9 cellular contexts compared by ENCODE assay signal in genomic region chr1:231242516-231243198, GRCh38. TPM values are rescaled to one million over a fixed set of nuclear protein-coding genes. Genes with fewer than 3 reads are reported as not detected.
DNase-seq lines count a peak whose midpoint lies in the region; ATAC-seq and TF ChIP-seq lines count a peak whose summit lies in the region.
"Had no signal": no experiment of that assay in that cellular context is flagged by ENCODE, and none has a peak within 500 bp of the region (broad histone marks: within the 10 kb centered on the region; RNA-seq: fewer than 3 reads in every experiment).

No MANE protein-coding gene starts in this region.

- TF ChIP-seq CTCF in HL-60 (IDR thresholded peaks at IDR 0.05; ENCODE audit: insufficient read depth, low read length): no peak
- TF ChIP-seq CTCF in GM13977 (IDR thresholded peaks at IDR 0.05; ENCODE audit: extremely low read depth, insufficient read depth, missing control alignments): no peak

- in situ Hi-C loops in ACHN (cut with HindIII; ENCODE audit: low pct_ligation_motif_present, low pct_unique_long_range_greater_than_20kb, low sequenced_read_pairs): no loop called here
- in situ Hi-C loops in GM13977 (cut with MboI; ENCODE audit: low pct_unique_long_range_greater_than_20kb, low sequenced_read_pairs, unreplicated experiment): no loop called here

- intact Hi-C loops in activated T-helper 1 cell treated with anti-CD3 and anti-CD28 coated beads, Interleukin-12 subunit alpha, Interleukin-12 subunit beta, Interleukin-2, Interleukin-4 antibody, amounts not matched to agents 30 ng/mL and 10 ng/mL and 1 ng/mL, durations not matched to agents 14 hours and 24 hours and 36 hours (cut with micrococcal nuclease): loop anchor here (1.0 to 10.0 kb wide), 3 partner anchors 31 to 1178 kb away; partner anchors contain the start of gene GALNT2

- peak overlapping the region; percentile 95 for H3K27ac Mint-ChIP-seq in activated T-helper 1 cell treated with anti-CD3 and anti-CD28 coated beads, Interleukin-12 subunit alpha, Interleukin-12 subunit beta, Interleukin-2, Interleukin-4 antibody, amounts not matched to agents 30 ng/mL and 10 ng/mL and 1 ng/mL, durations not matched to agents 14 hours and 24 hours and 36 hours

- peaks cover 42% of the 10 kb centered on the region for H3K36me3 Mint-ChIP-seq in activated T-helper 1 cell treated with anti-CD3 and anti-CD28 coated beads, Interleukin-12 subunit alpha, Interleukin-12 subunit beta, Interleukin-2, Interleukin-4 antibody, amounts not matched to agents 30 ng/mL and 10 ng/mL and 1 ng/mL, durations not matched to agents 14 hours and 24 hours and 36 hours (ENCODE audit: low read depth)

- no peaks in the 10 kb centered on the region for H3K27me3 Mint-ChIP-seq in activated T-helper 1 cell treated with anti-CD3 and anti-CD28 coated beads, Interleukin-12 subunit alpha, Interleukin-12 subunit beta, Interleukin-2, Interleukin-4 antibody, amounts not matched to agents 30 ng/mL and 10 ng/mL and 1 ng/mL, durations not matched to agents 14 hours and 24 hours and 36 hours (ENCODE audit: insufficient read depth)

- DNase-seq in ACHN (peak; percentile 23), HL-60 (ENCODE audit: low read depth in 1 of 2, low spot score in 1 of 2) (peak in 1 of 2 experiments; percentile 21), left kidney (ENCODE audit: low read depth, low spot score) (peak; percentile 9), GM13977 (ENCODE audit: low spot score) (no peak), LoVo (ENCODE audit: low spot score) (no peak)
- no peak for DNase-seq in activated T-helper 1 cell treated with anti-CD3 and anti-CD28 coated beads, Interleukin-12 subunit alpha, Interleukin-12 subunit beta, Interleukin-2, Interleukin-4 antibody, amounts not matched to agents 30 ng/mL and 10 ng/mL and 1 ng/mL, durations not matched to agents 14 hours and 24 hours and 36 hours (ENCODE audit: low spot score)
- no peak for DNase-seq in activated CD8-positive, alpha-beta memory T cell treated with anti-CD3 and anti-CD28 coated beads for 24 hours
- DNase-seq: NK-92 treated with Interleukin-12 subunit alpha and Interleukin-12 subunit beta, amount 100 ng/mL, for 24 hours had no signal

- H3K9me3 Mint-ChIP-seq in activated T-helper 1 cell treated with anti-CD3 and anti-CD28 coated beads, Interleukin-12 subunit alpha, Interleukin-12 subunit beta, Interleukin-2, Interleukin-4 antibody, amounts not matched to agents 30 ng/mL and 10 ng/mL and 1 ng/mL, durations not matched to agents 14 hours and 24 hours and 36 hours: no peaks in the 10 kb centered on the region

- H3K4me3 Mint-ChIP-seq in activated T-helper 1 cell treated with anti-CD3 and anti-CD28 coated beads, Interleukin-12 subunit alpha, Interleukin-12 subunit beta, Interleukin-2, Interleukin-4 antibody, amounts not matched to agents 30 ng/mL and 10 ng/mL and 1 ng/mL, durations not matched to agents 14 hours and 24 hours and 36 hours: peak overlapping the region; percentile 99

- peaks cover 50% of the 10 kb centered on the region for H3K4me1 Mint-ChIP-seq in activated T-helper 1 cell treated with anti-CD3 and anti-CD28 coated beads, Interleukin-12 subunit alpha, Interleukin-12 subunit beta, Interleukin-2, Interleukin-4 antibody, amounts not matched to agents 30 ng/mL and 10 ng/mL and 1 ng/mL, durations not matched to agents 14 hours and 24 hours and 36 hours (ENCODE audit: low read depth)

- H3K27me3 ChIP-seq in HL-60 (ENCODE audit: insufficient read depth, poor library complexity, severe bottlenecking): no peaks in the 10 kb centered on the region

- no peak for ATAC-seq in HG03097 (IDR thresholded peaks at IDR 0.05; ENCODE audit: low FRiP score, unreplicated experiment)

- peak overlapping the region; percentile 62 for H3K4me3 ChIP-seq in HL-60 (replicated peaks; ENCODE audit: insufficient read depth, low read length)

- peak overlapping the region; percentile 83 for H3K27ac ChIP-seq in HL-60 (replicated peaks)

RNA-seq across cellular contexts. Expression of gene GNPAT, which starts 1.6 kb away (rescaled TPM):
- 41.7 and 43.1 TPM in 2 replicates for total RNA-seq in activated T-helper 1 cell treated with anti-CD3 and anti-CD28 coated beads, Interleukin-12 subunit alpha, Interleukin-12 subunit beta, Interleukin-2, Interleukin-4 antibody, amounts not matched to agents 30 ng/mL and 10 ng/mL and 1 ng/mL, durations not matched to agents 14 hours and 24 hours and 36 hours

Comparison
In these comparisons a context has a peak if more than half of its experiments do, and no peak if none do; other contexts are left out.
1. DNase-seq: peak in ACHN (single experiment) and left kidney (single experiment); none in activated T-helper 1 cell treated with anti-CD3 and anti-CD28 coated beads, Interleukin-12 subunit alpha, Interleukin-12 subunit beta, Interleukin-2, Interleukin-4 antibody, amounts not matched to agents 30 ng/mL and 10 ng/mL and 1 ng/mL, durations not matched to agents 14 hours and 24 hours and 36 hours (single experiment), GM13977 (single experiment), LoVo (single experiment) and activated CD8-positive, alpha-beta memory T cell treated with anti-CD3 and anti-CD28 coated beads for 24 hours (single experiment).